Comparison of ENCODE assay signal across 1 cellular context in genomic region chr19:41997121-41997850, GRCh38.
TF ChIP-seq lines count a peak whose summit lies in the region.

No MANE protein-coding gene starts in this region.

TF ChIP-seq in IMR-90, 13 proteins besides CTCF, POLR2A, EP300 and RAD21:
- TF ChIP-seq FOS (IDR thresholded peaks at IDR 0.05; ENCODE audit: low read depth, low read length) = no peak
- TF ChIP-seq MXI1 (IDR thresholded peaks at IDR 0.05; ENCODE audit: borderline replicate concordance, low read depth, low read length) = no peak
- no peak for TF ChIP-seq CHD1 (IDR thresholded peaks at IDR 0.05; ENCODE audit: low read depth, low read length)
- TF ChIP-seq NFE2L2 (IDR thresholded peaks at IDR 0.05; ENCODE audit: low read depth, low read length) = no peak
- no peak for TF ChIP-seq CEBPB (IDR thresholded peaks at IDR 0.05; ENCODE audit: low read depth, low read length)
- TF ChIP-seq USF2 (IDR thresholded peaks at IDR 0.05; ENCODE audit: low read depth, low read length) = no peak
- no peak for TF ChIP-seq RCOR1 (IDR thresholded peaks at IDR 0.05; ENCODE audit: insufficient replicate concordance, low read length)
- TF ChIP-seq ELK1 (IDR thresholded peaks at IDR 0.05; ENCODE audit: borderline replicate concordance, low read depth, low read length) = no peak
- TF ChIP-seq RFX5 (IDR thresholded peaks at IDR 0.05; ENCODE audit: low read depth, low read length) = no peak
- TF ChIP-seq MAZ (IDR thresholded peaks at IDR 0.05; ENCODE audit: borderline replicate concordance, low read depth, low read length) = no peak
- TF ChIP-seq BHLHE40 (IDR thresholded peaks at IDR 0.05; ENCODE audit: low read depth, low read length) = no peak
- no peak for TF ChIP-seq SMC3 (IDR thresholded peaks at IDR 0.05; ENCODE audit: low read depth, low read length)
